Comparison of ENCODE assay signal across 21 cellular contexts in the genomic region with DNA sequence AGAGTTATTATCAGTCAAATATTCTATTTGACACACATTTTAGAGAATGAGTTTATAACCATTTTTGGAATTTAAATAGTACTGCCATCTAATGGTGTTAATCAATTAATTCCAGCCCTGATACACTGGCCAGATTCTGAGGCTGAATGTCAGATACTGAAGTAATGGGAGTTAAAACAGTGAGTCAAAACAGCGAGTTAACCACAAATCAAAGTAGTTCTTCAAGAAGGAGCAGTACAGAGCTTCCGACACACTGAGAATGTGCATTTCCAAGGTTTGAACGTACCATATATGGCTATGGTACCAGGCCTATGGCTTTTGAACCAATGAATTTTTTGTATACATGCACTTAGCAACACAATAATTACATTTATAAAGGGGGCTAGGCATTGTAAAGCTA. TPM values are rescaled to one million over a fixed set of nuclear protein-coding genes. Genes with fewer than 3 reads are reported as not detected.
A peak's percentile ranks its signal among the peaks of the same experiment; 100 is the strongest.
DNase-seq lines count a peak whose midpoint lies in the region; ATAC-seq, FAIRE-seq and TF ChIP-seq lines count a peak whose summit lies in the region.
"Had no signal": no experiment of that assay in that cellular context is flagged by ENCODE, and none has a peak within 500 bp of the region (broad histone marks: within the 10 kb centered on the region; RNA-seq: fewer than 3 reads in every experiment).

No MANE protein-coding gene starts in this region.

- H3K4me3 Mint-ChIP-seq in astrocyte (ENCODE audit: unreplicated experiment), result no peak overlapping the region

- FAIRE-seq in GM19239 (lab: Jason Lieb, UNC), result peak; percentile 62
- peak; percentile 26 for FAIRE-seq in astrocyte (lab: Jason Lieb, UNC)
- FAIRE-seq: D721Med had no signal

- no peak for DNase-seq in GM10248 (ENCODE audit: extremely low spot score)
- no peak for DNase-seq in GM19239 (ENCODE audit: insufficient read length, low spot score)
- DNase-seq in astrocyte (ENCODE audit: low read depth), result peak; percentile 35
- no peak for DNase-seq in NCI-H1417 (lab: John Stamatoyannopoulos, UW)
- DNase-seq in activated effector memory CD4-positive, alpha-beta T cell treated with Interleukin-2 at 50 U/mL for 16 hours, result no peak
- DNase-seq in left cardiac atrium, result no peak
- no peak for DNase-seq in H4 (ENCODE audit: low spot score)
- DNase-seq: ACHN, C1 segment of cervical spinal cord, DMS79, HCEC 1CT, Kasumi-1, MG63, NCI-H1105, NCI-H1694 treated with DMSO at 0.1 percent for 48 hours, NCI-H510A, NCI-H774, PC-3, SJCRH30 had no signal

- H3K9me3 ChIP-seq in astrocyte (ENCODE audit: insufficient read depth, low read depth, low read length), result no peaks in the 10 kb centered on the region
- H3K9me3 ChIP-seq in iPS-20b (ENCODE audit: insufficient read depth, low read depth, low read length), result no peaks in the 10 kb centered on the region
- H3K9me3 ChIP-seq: MG63, SJCRH30 had no signal

- peaks cover 42% of the 10 kb centered on the region for H3K79me2 ChIP-seq in astrocyte (ENCODE audit: insufficient read depth, low read length)

- CTCF ChIA-PET in GM10248 (lab: Yijun Ruan, JAX), result interaction anchor here (1.1 to 4.4 kb wide), 16 partner anchors 9 to 212 kb away, joined by 3 to 132 read pairs (median 20); a partner anchor contains a TSS

- H3K27me3 Mint-ChIP-seq in astrocyte (ENCODE audit: low read depth, unreplicated experiment), result no peaks in the 10 kb centered on the region

- TF ChIP-seq CTCF in GM10248 (IDR thresholded peaks at IDR 0.05; ENCODE audit: control extremely low read depth, extremely low read depth, low read depth, missing control alignments), result peak; percentile 9
- TF ChIP-seq CTCF in astrocyte (IDR thresholded peaks at IDR 0.05; ENCODE audit: insufficient read depth, low read depth, low read length), result no peak

- H3K27ac ChIP-seq in astrocyte (ENCODE audit: low read depth, low read length) (no peak overlapping the region), iPS-20b (ENCODE audit: low read length) (no peak overlapping the region)
- H3K27ac ChIP-seq: SJCRH30 had no signal

- no peaks in the 10 kb centered on the region for H3K36me3 ChIP-seq in astrocyte (ENCODE audit: insufficient read depth, low read length)
- H3K36me3 ChIP-seq in iPS-20b (ENCODE audit: insufficient read depth, low read depth, low read length), result peaks cover 10% of the 10 kb centered on the region

- H3K9ac ChIP-seq in astrocyte (ENCODE audit: low read length) (no peak overlapping the region), iPS-20b (ENCODE audit: low read depth, low read length) (peak overlapping the region; percentile 35; the same call in 1 of the 2 replicates)

- peaks cover 16% of the 10 kb centered on the region for H3K4me1 Mint-ChIP-seq in astrocyte (ENCODE audit: low read depth, unreplicated experiment)

- no peaks in the 10 kb centered on the region for H3K36me3 Mint-ChIP-seq in astrocyte (ENCODE audit: low read depth, unreplicated experiment)

- POLR2A ChIA-PET in GM10248 (lab: Yijun Ruan, JAX), result no interaction called here

- H2AFZ ChIP-seq in astrocyte (ENCODE audit: low read depth, low read length), result no peak overlapping the region

- H3K9me3 Mint-ChIP-seq in astrocyte (ENCODE audit: unreplicated experiment), result no peaks in the 10 kb centered on the region

- H3K27me3 ChIP-seq in astrocyte (ENCODE audit: insufficient read depth, low read length) (no peaks in the 10 kb centered on the region), iPS-20b (ENCODE audit: insufficient read depth, low read length) (no peaks in the 10 kb centered on the region)
- H3K27me3 ChIP-seq: MG63, SJCRH30 had no signal

- H3K27ac Mint-ChIP-seq in astrocyte (ENCODE audit: unreplicated experiment), result no peak overlapping the region

- H3K4me1 ChIP-seq in astrocyte (ENCODE audit: insufficient read depth, low read length) (no peaks in the 10 kb centered on the region), iPS-20b (ENCODE audit: insufficient read depth, low read length) (peaks cover 12% of the 10 kb centered on the region)
- H3K4me1 ChIP-seq: SJCRH30 had no signal

- intact Hi-C loops in left cardiac atrium (cut with DNase I), result loop anchor here (5.0 to 10.0 kb wide), 2 partner anchors 203 to 216 kb away; no protein-coding TSS in a partner anchor

- no peak for ATAC-seq in left cardiac atrium
- ATAC-seq: PC-3 had no signal

- no peak overlapping the region for H3K4me2 ChIP-seq in astrocyte (ENCODE audit: low read length)

- H4K20me1 ChIP-seq in astrocyte (ENCODE audit: insufficient read depth, low read length), result no peaks in the 10 kb centered on the region

- H3K4me3 ChIP-seq in astrocyte (ENCODE audit: insufficient read depth, low read depth, low read length) (no peak overlapping the region), iPS-20b (ENCODE audit: low read length) (peak overlapping the region; percentile 20; the same call in 1 of the 2 replicates)
- H3K4me3 ChIP-seq: MG63, SJCRH30 had no signal

RNA-seq across cellular contexts. Expression of a gene that starts 11.3 kb away (rescaled TPM):
- total RNA-seq in astrocyte (15.6 and 16.0 TPM in 2 replicates), left cardiac atrium (10 to 100 TPM in 1 of 2 donors, 1 to 10 TPM in 1; 8.9 to 10.2 TPM)
- total RNA-seq in H4 (2014; rRNA removed; shearing (Covaris generic)), result 16.7 and 17.4 TPM in 2 replicates

RNA-seq across cellular contexts. Expression of a gene that starts 31.6 kb away (rescaled TPM):
- total RNA-seq in astrocyte (18.7 and 22.0 TPM in 2 replicates), left cardiac atrium (10 to 100 TPM; 18.3 to 27.9 TPM)
- 9.8 and 19.8 TPM in 2 replicates for total RNA-seq in H4 (2014; rRNA removed; shearing (Covaris generic))
